13 cellular contexts compared by ENCODE assay signal in genomic region chr5:176995122-176995490, GRCh38. TPM values are rescaled to one million over a fixed set of nuclear protein-coding genes. Genes with fewer than 3 reads are reported as not detected.
A peak's percentile ranks its signal among the peaks of the same experiment; 100 is the strongest.
DNase-seq lines count a peak whose midpoint lies in the region; ATAC-seq, FAIRE-seq and TF ChIP-seq lines count a peak whose summit lies in the region.
"Had no signal": no experiment of that assay in that cellular context is flagged by ENCODE, and none has a peak within 500 bp of the region (broad histone marks: within the 10 kb centered on the region; RNA-seq: fewer than 3 reads in every experiment).

No MANE protein-coding gene starts in this region.

- H3K36me3 ChIP-seq in CD8-positive, alpha-beta memory T cell (ENCODE audit: insufficient read depth, low read length), result no peaks in the 10 kb centered on the region
- peaks cover 5% of the 10 kb centered on the region; the same call in 1 of the 2 replicates for H3K36me3 ChIP-seq in Karpas-422 (ENCODE audit: insufficient read depth, low read length)
- no peaks in the 10 kb centered on the region for H3K36me3 ChIP-seq in body of pancreas (replicated peaks in 1 of 2; ENCODE audit: insufficient read depth in 1 of 2, low read depth in 2 of 2)
- no peaks in the 10 kb centered on the region for H3K36me3 ChIP-seq in neutrophil
- H3K36me3 ChIP-seq in thyroid gland, result no peaks in the 10 kb centered on the region

- 68 to 80% methylated on average over 3 of the region's 3 CpGs for WGBS in body of pancreas, 2 donors
- 92 to 100% methylated on average over 3 of the region's 3 CpGs for WGBS in thyroid gland, 2 donors

- peaks cover 8% of the 10 kb centered on the region; the same call in 1 of the 2 replicates for H4K20me1 ChIP-seq in Karpas-422 (ENCODE audit: insufficient read depth, low read depth, low read length)

- H3K4me1 ChIP-seq in CD8-positive, alpha-beta memory T cell (ENCODE audit: insufficient read depth, low read length), result peaks cover 10% of the 10 kb centered on the region
- H3K4me1 ChIP-seq in Karpas-422 (ENCODE audit: low read length) (peaks cover 19% of the 10 kb centered on the region), body of pancreas (peaks cover 40% of the 10 kb centered on the region), neutrophil (ENCODE audit: control insufficient read depth in 1 of 2, insufficient read depth in 1 of 2, low read depth in 1 of 2, low read length in 1 of 2) (peaks cover 82 to 85% of the 10 kb centered on the region in 2 experiments), thyroid gland (peaks cover 0 to 4% of the 10 kb centered on the region in 2 donors)

- CTCF ChIA-PET in CD8-positive, alpha-beta memory T cell (lab: Charles Lee), result no interaction called here

- H3K4me2 ChIP-seq in Karpas-422 (ENCODE audit: low read depth, low read length, poor library complexity, severe bottlenecking), result no peak overlapping the region

- TF ChIP-seq CTCF in body of pancreas (IDR thresholded peaks at IDR 0.05) (no peak), neutrophil (IDR thresholded peaks at IDR 0.05) (no peak), thyroid gland (IDR thresholded peaks at IDR 0.05) (no peak)

- H3K4me3 Mint-ChIP-seq in CD8-positive, alpha-beta memory T cell, result no peak overlapping the region

- H2AFZ ChIP-seq in Karpas-422 (ENCODE audit: low read length), result no peak overlapping the region

- no peak for TF ChIP-seq POLR2A in body of pancreas (IDR thresholded peaks at IDR 0.05)
- TF ChIP-seq POLR2A in thyroid gland (IDR thresholded peaks at IDR 0.05), result no peak

- peaks cover 0 to 9% (median 3%) of the 10 kb centered on the region in 5 donors for H3K9me3 Mint-ChIP-seq in CD8-positive, alpha-beta memory T cell

- peaks cover 4 to 16% (median 7%) of the 10 kb centered on the region in 3 donors for H3K36me3 Mint-ChIP-seq in CD8-positive, alpha-beta memory T cell

- H3K27ac ChIP-seq in CD8-positive, alpha-beta memory T cell (ENCODE audit: low read depth, low read length), result peak overlapping the region; percentile 61
- H3K27ac ChIP-seq in Karpas-422 (ENCODE audit: low read length), result peak overlapping the region; percentile 53
- H3K27ac ChIP-seq in body of pancreas, result peak overlapping the region in 3 of 4 donors; percentile 53 to 82 (median 73)
- H3K27ac ChIP-seq in neutrophil, result peak overlapping the region; percentile 95
- no peak overlapping the region for H3K27ac ChIP-seq in thyroid gland

- no peak for DNase-seq in CD8-positive, alpha-beta memory T cell
- no peak for DNase-seq in Karpas-422
- DNase-seq in body of pancreas, result no peak
- DNase-seq in thyroid gland, result no peak
- no peak for DNase-seq in DMS153 (lab: John Stamatoyannopoulos, UW)
- DNase-seq in urothelium cell line (ENCODE audit: low spot score), result no peak
- DNase-seq: activated CD4-positive, alpha-beta T cell treated with anti-CD3 and anti-CD28 coated beads, Interleukin-2, amount 50 U/mL, for 48 hours; activated gamma-delta T cell treated with Interleukin-2 at 50 U/mL for 16 hours; NCI-H1694; NCI-H524 treated with DMSO at 0.1 percent for 48 hours; T-helper 2 cell had no signal

- FAIRE-seq in urothelium cell line (lab: Jason Lieb, UNC), result no peak

- POLR2A ChIA-PET in CD8-positive, alpha-beta memory T cell (lab: Charles Lee), result no interaction called here

- no peak overlapping the region for H3K9ac ChIP-seq in Karpas-422 (ENCODE audit: low read length)

- H3K27me3 ChIP-seq in CD8-positive, alpha-beta memory T cell (ENCODE audit: insufficient read depth, low read length, poor library complexity, severe bottlenecking), result no peaks in the 10 kb centered on the region
- no peaks in the 10 kb centered on the region for H3K27me3 ChIP-seq in Karpas-422 (ENCODE audit: low read length)
- H3K27me3 ChIP-seq in body of pancreas, result no peaks in the 10 kb centered on the region
- no peaks in the 10 kb centered on the region for H3K27me3 ChIP-seq in neutrophil
- H3K27me3 ChIP-seq in thyroid gland, result no peaks in the 10 kb centered on the region

- H3K4me3 ChIP-seq in CD8-positive, alpha-beta memory T cell (ENCODE audit: low read length), result no peak overlapping the region
- H3K4me3 ChIP-seq in Karpas-422 (ENCODE audit: low read length), result no peak overlapping the region
- no peak overlapping the region for H3K4me3 ChIP-seq in body of pancreas
- peak overlapping the region; percentile 46 to 51 for H3K4me3 ChIP-seq in neutrophil (ENCODE audit: low read depth in 1 of 2, low read length in 1 of 2)
- H3K4me3 ChIP-seq in thyroid gland (replicated peaks in 1 of 3), result no peak overlapping the region

- H3K27me3 Mint-ChIP-seq in CD8-positive, alpha-beta memory T cell, result peaks cover 0 to 2% of the 10 kb centered on the region in 2 donors

- peak overlapping the region in 3 of 8 donors; percentile 15 to 65 (median 18) for H3K27ac Mint-ChIP-seq in CD8-positive, alpha-beta memory T cell

- peaks cover 39 to 60% (median 53%) of the 10 kb centered on the region in 3 donors for H3K4me1 Mint-ChIP-seq in CD8-positive, alpha-beta memory T cell

- H3K9me3 ChIP-seq in CD8-positive, alpha-beta memory T cell (ENCODE audit: low read length), result no peaks in the 10 kb centered on the region
- H3K9me3 ChIP-seq in Karpas-422 (ENCODE audit: low read length), result peaks cover 3% of the 10 kb centered on the region; the same call in 1 of the 2 replicates
- H3K9me3 ChIP-seq in body of pancreas, result no peaks in the 10 kb centered on the region
- H3K9me3 ChIP-seq in neutrophil, result no peaks in the 10 kb centered on the region
- no peaks in the 10 kb centered on the region for H3K9me3 ChIP-seq in thyroid gland

- peaks cover 97% of the 10 kb centered on the region for H3K79me2 ChIP-seq in Karpas-422 (ENCODE audit: low read length)

- H3K9me2 ChIP-seq in Karpas-422 (replicated peaks; ENCODE audit: insufficient read depth, low read length), result no peaks in the 10 kb centered on the region

- intact Hi-C loops in body of pancreas (cut with DNase I), result no loop called here
- intact Hi-C loops in thyroid gland (cut with DNase I), result no loop called here

- no peak for ATAC-seq in body of pancreas
- ATAC-seq in GM19452 (IDR thresholded peaks at IDR 0.05; ENCODE audit: unreplicated experiment), result no peak

RNA-seq across cellular contexts. Expression of gene UIMC1, which starts 11.5 kb away (rescaled TPM):
- 10 to 100 TPM; 39.2 to 44.9 TPM for total RNA-seq in CD8-positive, alpha-beta memory T cell
- 24.7 TPM for polyA plus RNA-seq in CD8-positive, alpha-beta memory T cell
- 38.0 and 57.7 TPM in 2 replicates for total RNA-seq in Karpas-422 (2014; rRNA removed; shearing (Covaris generic); ENCODE audit: low replicate concordance)
- total RNA-seq in body of pancreas (10 to 100 TPM; 19.1 to 27.2 TPM), thyroid gland (10 to 100 TPM; 30.0 to 34.3 (median 32.4) TPM)

RNA-seq across cellular contexts. Expression of gene ZNF346, which starts 27.4 kb away (rescaled TPM):
- 10 to 100 TPM; 19.5 to 22.0 TPM for total RNA-seq in CD8-positive, alpha-beta memory T cell
- polyA plus RNA-seq in CD8-positive, alpha-beta memory T cell, result 16.8 TPM
- 26.2 and 35.5 TPM in 2 replicates for total RNA-seq in Karpas-422 (2014; rRNA removed; shearing (Covaris generic); ENCODE audit: low replicate concordance)
- total RNA-seq in body of pancreas, result 10 to 100 TPM; 13.5 to 14.5 TPM
- 10 to 100 TPM; 23.6 to 34.8 (median 26.2) TPM for total RNA-seq in thyroid gland

Comparison
In these comparisons a context has a peak if more than half of its experiments do, and no peak if none do; other contexts are left out.
1. H3K27ac ChIP-seq: peak in CD8-positive, alpha-beta memory T cell (single experiment), Karpas-422 (single experiment), body of pancreas (3 of 4) and neutrophil (single experiment); none in thyroid gland (0 of 3).
2. H3K4me3 ChIP-seq: peak in neutrophil (2 of 2); none in CD8-positive, alpha-beta memory T cell (single experiment), Karpas-422 (single experiment), body of pancreas (0 of 2) and thyroid gland (0 of 3).